In genomic region chr2:200964498-200964897, GRCh38 we compare ENCODE assay signal across 1 cellular context.
A peak's percentile ranks its signal among the peaks of the same experiment; 100 is the strongest.
TF ChIP-seq lines count a peak whose summit lies in the region.

No MANE protein-coding gene starts in this region.

TF ChIP-seq in GM12878, 131 proteins besides CTCF, POLR2A, EP300 and RAD21 (continued from another document):
- TF ChIP-seq MLLT1 (IDR thresholded peaks at IDR 0.05), result peak; percentile 94
- TF ChIP-seq ATF7 (IDR thresholded peaks at IDR 0.05; ENCODE audit: low read depth), result no peak
- no peak for TF ChIP-seq MYC (IDR thresholded peaks at IDR 0.05; ENCODE audit: insufficient read depth, insufficient read length, insufficient replicate concordance, low read length, severe bottlenecking)
- no peak for TF ChIP-seq ATF3 (IDR thresholded peaks at IDR 0.05; ENCODE audit: borderline replicate concordance, extremely low read depth, low read depth, low read length)
